7 cellular contexts compared by ENCODE assay signal in the genomic region with DNA sequence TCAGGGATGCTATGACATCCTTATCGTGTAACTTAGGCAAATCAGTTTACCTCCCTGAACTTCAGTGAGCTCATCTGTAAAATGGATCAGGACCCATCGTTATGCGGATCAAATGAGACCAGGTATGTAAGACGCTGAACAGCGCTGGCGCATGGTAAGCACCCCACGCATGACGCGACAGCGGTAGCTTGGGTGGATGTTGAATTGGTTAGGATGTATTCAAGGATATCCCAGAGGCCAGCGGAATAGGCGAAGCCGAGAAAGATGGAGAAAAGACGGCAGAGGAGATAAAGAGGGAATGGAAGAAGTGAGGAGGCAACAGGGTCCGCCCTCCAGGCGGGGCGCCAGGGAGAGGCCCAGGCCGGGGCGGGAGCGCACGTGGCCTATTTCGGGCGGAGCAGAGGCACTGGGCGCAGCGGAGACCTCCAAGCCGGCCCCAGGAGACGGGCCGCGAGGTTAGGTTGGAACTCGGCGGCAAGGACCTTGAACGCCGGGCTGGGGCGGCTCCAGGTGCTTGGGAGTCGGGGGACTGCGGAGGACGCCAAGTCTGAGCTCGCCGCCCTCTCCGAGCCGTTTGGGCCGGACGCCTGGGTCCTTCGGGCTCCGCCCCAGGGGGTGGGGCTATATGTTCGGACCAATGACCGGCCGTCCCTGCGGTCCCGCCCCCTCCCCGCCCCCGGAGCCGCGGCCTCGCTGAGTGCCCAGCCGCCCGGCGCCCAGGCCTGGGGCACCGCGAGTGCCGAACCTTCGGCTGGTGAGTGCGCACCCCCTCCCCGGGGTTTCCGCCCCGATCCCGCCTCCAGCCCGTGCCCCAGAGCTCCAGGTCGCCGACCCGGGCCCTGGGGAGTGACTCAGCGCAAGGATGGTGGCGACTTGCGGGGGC. TPM values are rescaled to one million over a fixed set of nuclear protein-coding genes. Genes with fewer than 3 reads are reported as not detected.
DNase-seq lines count a peak whose midpoint lies in the region; ATAC-seq and TF ChIP-seq lines count a peak whose summit lies in the region.

ZNF771 (plus strand) TSS at position 696 of the 883 bp plus-strand sequence. CDS start 448 bp downstream, outside the sequence.

- intact Hi-C loops in sciatic nerve (cut with DNase I), result loop anchor here (10.0 kb wide), 1 partner anchor 312 kb away; the partner anchor contains the start of genes TBX6 and YPEL3

- H3K4me3 ChIP-seq in astrocyte of the spinal cord (ENCODE audit: low read depth, low read length), result peak within 1 kb of the TSS; percentile 75

- in situ Hi-C loops in GM13976 (cut with MboI; ENCODE audit: low sequenced_read_pairs, unreplicated experiment) (loop anchor here (25.0 kb wide), 2 partner anchors 220 to 295 kb away; partner anchors contain the start of genes BOLA2B, CORO1A, GDPD3 and MAPK3), astrocyte of the spinal cord (cut with HindIII; ENCODE audit: low sequenced_read_pairs) (no loop called here)

- no peak for TF ChIP-seq CTCF in GM13976 (IDR thresholded peaks at IDR 0.05; ENCODE audit: borderline replicate concordance, control extremely low read depth, extremely low read depth, insufficient read depth, missing control alignments)
- no peak for TF ChIP-seq CTCF in astrocyte of the spinal cord (IDR thresholded peaks at IDR 0.05; ENCODE audit: low read depth, low read length)

- peak; percentile 76 for ATAC-seq in HG02763 (IDR thresholded peaks at IDR 0.05; ENCODE audit: unreplicated experiment)
- peak; percentile 97 for ATAC-seq in sciatic nerve

- peak; percentile 95 for DNase-seq in GM13976 (ENCODE audit: low spot score)
- DNase-seq in NCI-H1436 treated with DMSO at 0.1 percent for 48 hours (lab: John Stamatoyannopoulos, UW), result peak; percentile 43
- peak; percentile 93 for DNase-seq in T1000 (lab: John Stamatoyannopoulos, UW)
- peak; percentile 88 for DNase-seq in astrocyte of the spinal cord (ENCODE audit: low read depth, low spot score)
- DNase-seq in hypothalamus (lab: John Stamatoyannopoulos, UW), result peak; percentile 68 to 96 (median 88)
- peak; percentile 97 for DNase-seq in sciatic nerve (ENCODE audit: low spot score)

RNA-seq across cellular contexts. Expression of gene ZNF771, which starts in this region (rescaled TPM):
- 7.5 TPM for total RNA-seq in sciatic nerve

Comparison
In these comparisons a context has a peak if more than half of its experiments do, and no peak if none do; other contexts are left out.
1. Peak in every context shown above with its lines: DNase-seq, ATAC-seq and H3K4me3 ChIP-seq.
2. DNase-seq: peak in every context shown above with its lines; median percentile 97 in sciatic nerve; 95 in GM13976; 93 in T1000; 88 in astrocyte of the spinal cord; 88 in hypothalamus; 43 in NCI-H1436 treated with DMSO at 0.1 percent for 48 hours.